In genomic region chr10:129977794-129978193, GRCh38 we compare ENCODE assay signal across 31 cellular contexts. TPM values are rescaled to one million over a fixed set of nuclear protein-coding genes. Genes with fewer than 3 reads are reported as not detected.
"Had no signal": no experiment of that assay in that cellular context is flagged by ENCODE, and none has a peak within 500 bp of the region (broad histone marks: within the 10 kb centered on the region; RNA-seq: fewer than 3 reads in every experiment).

No MANE protein-coding gene starts in this region.

- H3K36me3 ChIP-seq: neutrophil, ovary, right lobe of liver, sigmoid colon, stomach, thoracic aorta, thyroid gland, tibial nerve, upper lobe of left lung, vagina had no signal

- DNase-seq: naive B cell; naive thymus-derived CD8-positive, alpha-beta T cell; nephron progenitor cell; nucleus accumbens; ovary; posterior cingulate gyrus; psoas muscle; right cardiac atrium; right lobe of liver; sigmoid colon; stimulated activated CD4-positive, alpha-beta T cell treated with anti-CD3 and anti-CD28 coated beads, Interleukin-15, amount 100 ng/mL, for 24 hours; stimulated activated CD4-positive, alpha-beta T cell treated with anti-CD3 and anti-CD28 coated beads, Interleukin-2, amount 100 ng/mL, for 24 hours; stimulated activated CD4-positive, alpha-beta T cell treated with anti-CD3 and anti-CD28 coated beads, Interleukin-2, amount 100 ng/mL, for 48 hours; stimulated activated CD4-positive, alpha-beta T cell treated with anti-CD3 and anti-CD28 coated beads, Interleukin-4, amount 100 ng/mL, for 24 hours; stimulated activated naive B cell treated with anti-CD40 and anti-IgM and Interleukin-4, amounts not matched to agents 10 μg/mL and 1 μg/mL and 100 μg/mL, for 72 hours; stimulated activated naive CD4-positive, alpha-beta T cell treated with Interleukin-2 at 50 U/mL for 16 hours; stomach; thyroid gland; trophoblast cell; upper lobe of left lung had no signal

- H3K4me1 ChIP-seq: parathyroid adenoma, psoas muscle, right lobe of liver, thyroid gland, vagina had no signal

- H3K27me3 ChIP-seq: thyroid gland, vagina had no signal

- H3K36me3 Mint-ChIP-seq: stimulated activated effector memory CD8-positive, alpha-beta T cell treated with anti-CD3 and anti-CD28 coated beads, Interleukin-12 subunit alpha, Interleukin-12 subunit beta, amount 100 ng/mL, for 72 hours; stimulated activated naive B cell treated with anti-CD40 and anti-IgM and Interleukin-4, amounts not matched to agents 10 μg/mL and 1 μg/mL and 100 μg/mL, for 72 hours had no signal

- H3K9me3 Mint-ChIP-seq: natural killer cell treated with Interleukin-12 subunit alpha and Interleukin-12 subunit beta and Interleukin-15 and Interleukin-18, amount 100 ng/mL, for 72 hours had no signal

- ATAC-seq: naive thymus-derived CD8-positive, alpha-beta T cell; psoas muscle; right cardiac atrium; right lobe of liver; stimulated activated naive B cell treated with anti-CD40 and anti-IgM and Interleukin-4, amounts not matched to agents 10 μg/mL and 1 μg/mL and 100 μg/mL, for 72 hours had no signal

- H3K27ac Mint-ChIP-seq: naive B cell; naive thymus-derived CD8-positive, alpha-beta T cell; natural killer cell treated with Interleukin-12 subunit alpha and Interleukin-12 subunit beta and Interleukin-15 and Interleukin-18, amount 100 ng/mL, for 72 hours; nephron progenitor cell; progenitor cell of endocrine pancreas; stimulated activated effector memory CD8-positive, alpha-beta T cell treated with anti-CD3 and anti-CD28 coated beads, Interleukin-12 subunit alpha, Interleukin-12 subunit beta, amount 100 ng/mL, for 72 hours; stimulated activated naive B cell treated with anti-CD40 and anti-IgM and Interleukin-4, amounts not matched to agents 10 μg/mL and 1 μg/mL and 100 μg/mL, for 72 hours; stimulated activated naive CD8-positive, alpha-beta T cell treated with anti-CD3 and anti-CD28 coated beads, Interleukin-15, Interleukin-2, amounts not matched to agents 100 ng/mL and 50 ng/mL, for 24 hours had no signal

- H3K4me3 ChIP-seq: ovary, psoas muscle, right lobe of liver, sigmoid colon, smooth muscle cell, stomach, thoracic aorta, thyroid gland, tibial nerve, upper lobe of left lung, vagina had no signal

- H3K9me3 ChIP-seq: neutrophil, ovary, right lobe of liver, thoracic aorta, thyroid gland, vagina had no signal

- H3K4me3 Mint-ChIP-seq: naive B cell; naive thymus-derived CD8-positive, alpha-beta T cell; natural killer cell treated with Interleukin-12 subunit alpha and Interleukin-12 subunit beta and Interleukin-15 and Interleukin-18, amount 100 ng/mL, for 72 hours; nephron progenitor cell; neural crest cell; stimulated activated effector memory CD8-positive, alpha-beta T cell treated with anti-CD3 and anti-CD28 coated beads, Interleukin-12 subunit alpha, Interleukin-12 subunit beta, amount 100 ng/mL, for 72 hours; stimulated activated naive B cell treated with anti-CD40 and anti-IgM and Interleukin-4, amounts not matched to agents 10 μg/mL and 1 μg/mL and 100 μg/mL, for 72 hours; stimulated activated naive CD8-positive, alpha-beta T cell treated with anti-CD3 and anti-CD28 coated beads, Interleukin-15, Interleukin-2, amounts not matched to agents 100 ng/mL and 50 ng/mL, for 24 hours had no signal

- H3K4me1 Mint-ChIP-seq: neural crest cell; stimulated activated effector memory CD8-positive, alpha-beta T cell treated with anti-CD3 and anti-CD28 coated beads, Interleukin-12 subunit alpha, Interleukin-12 subunit beta, amount 100 ng/mL, for 72 hours; stimulated activated naive B cell treated with anti-CD40 and anti-IgM and Interleukin-4, amounts not matched to agents 10 μg/mL and 1 μg/mL and 100 μg/mL, for 72 hours had no signal

- H3K9ac ChIP-seq: parathyroid adenoma had no signal

- H3K27ac ChIP-seq: neutrophil, ovary, parathyroid adenoma, psoas muscle, right lobe of liver, sigmoid colon, stomach, thoracic aorta, thyroid gland, tibial nerve, upper lobe of left lung, vagina had no signal

RNA-seq across cellular contexts. Expression of gene EBF3, which starts 13.7 kb away (rescaled TPM):
- total RNA-seq: naive thymus-derived CD8-positive, alpha-beta T cell; natural killer cell treated with Interleukin-12 subunit alpha and Interleukin-12 subunit beta and Interleukin-15 and Interleukin-18, amount 100 ng/mL, for 72 hours; smooth muscle cell had no signal
- polyA plus RNA-seq: naive thymus-derived CD8-positive, alpha-beta T cell; smooth muscle cell had no signal
